In genomic region chr6:169695131-169695530, GRCh38 we compare ENCODE assay signal across 31 cellular contexts.
"Had no signal": no experiment of that assay in that cellular context is flagged by ENCODE, and none has a peak within 500 bp of the region (broad histone marks: within the 10 kb centered on the region; RNA-seq: fewer than 3 reads in every experiment).

No MANE protein-coding gene starts in this region.

- DNase-seq: activated B cell treated with CpG ODN at 0.5 μM for 24 hours; activated CD4-positive, alpha-beta T cell treated with anti-CD3 and anti-CD28 coated beads for 48 hours; activated CD4-positive, alpha-beta T cell treated with anti-CD3 and anti-CD28 coated beads, Interleukin-2, amount 50 U/mL, for 1 hour; activated CD4-positive, alpha-beta T cell treated with anti-CD3 and anti-CD28 coated beads, Interleukin-2, amount 50 U/mL, for 48 hours; activated CD8-positive, alpha-beta memory T cell treated with anti-CD3 and anti-CD28 coated beads for 24 hours; activated CD8-positive, alpha-beta T cell treated with anti-CD3 and anti-CD28 coated beads for 36 hours; activated effector memory CD4-positive, alpha-beta T cell treated with Interleukin-2 at 50 U/mL for 16 hours; activated gamma-delta T cell treated with Interleukin-2 at 50 U/mL for 16 hours; activated naive CD4-positive, alpha-beta T cell treated with anti-CD3 and anti-CD28 coated beads, Interleukin-2, amount 50 U/mL, for 16 hours; activated naive CD4-positive, alpha-beta T cell treated with Interleukin-2 at 50 U/mL for 16 hours; activated T-cell treated with anti-CD3 and anti-CD28 coated beads, Interleukin-2, amount 50 U/mL, for 4 hours; amniotic stem cell; anterior cingulate cortex; brain microvascular endothelial cell; effector CD4-positive, alpha-beta T cell; effector memory CD8-positive, alpha-beta T cell; esophagus squamous epithelium; foreskin fibroblast; head of caudate nucleus; T-helper 1 cell; T-helper 17 cell; T1000; WERI-Rb-1 had no signal

- ATAC-seq: activated CD4-positive, CD25-positive, alpha-beta regulatory T cell treated with anti-CD3 and anti-CD28 coated beads, Interleukin-2, amount 50 U/mL, for 24 hours; activated CD8-positive, alpha-beta T cell treated with anti-CD3 and anti-CD28 coated beads for 36 hours; activated T-cell treated with anti-CD3 and anti-CD28 coated beads, Interleukin-2, amount 50 U/mL, for 4 hours; activated T-helper 17 cell treated with anti-CD3 and anti-CD28 coated beads, Interleukin-2, amount 50 U/mL, for 72 hours; effector memory CD8-positive, alpha-beta T cell; T-helper 17 cell had no signal

- H3K27me3 ChIP-seq: brain microvascular endothelial cell, esophagus squamous epithelium had no signal

- H3K9me3 ChIP-seq: esophagus squamous epithelium had no signal

- H3K4me3 Mint-ChIP-seq: activated B cell treated with CpG ODN at 0.5 μM for 24 hours; activated CD8-positive, alpha-beta T cell treated with anti-CD3 and anti-CD28 coated beads for 36 hours; activated naive CD8-positive, alpha-beta T cell; activated T-cell treated with anti-CD3 and anti-CD28 coated beads, Interleukin-2, amount 50 U/mL, for 4 hours; activated T-helper 17 cell treated with anti-CD3 and anti-CD28 coated beads, Interleukin-2, amount 50 U/mL, for 72 hours; central memory CD8-positive, alpha-beta T cell; dendritic cell treated with granulocyte-macrophage colony-stimulating factor and Interleukin-4, amounts not matched to agents 40 ng/mL and 50 ng/mL, for 4 days; effector memory CD8-positive, alpha-beta T cell; T-helper 17 cell; T-helper 2 cell treated with Interferon-gamma antibody and Interleukin-4, amounts not matched to agents 5 μg/mL and 100 μg/mL, for 36 hours had no signal

- H3K36me3 ChIP-seq: brain microvascular endothelial cell, WERI-Rb-1 had no signal

- H3K27me3 Mint-ChIP-seq: activated B cell treated with CpG ODN at 0.5 μM for 24 hours; activated CD8-positive, alpha-beta T cell treated with anti-CD3 and anti-CD28 coated beads for 36 hours; activated naive CD8-positive, alpha-beta T cell; activated T-helper 17 cell treated with anti-CD3 and anti-CD28 coated beads, Interleukin-2, amount 50 U/mL, for 72 hours; central memory CD8-positive, alpha-beta T cell; dendritic cell treated with granulocyte-macrophage colony-stimulating factor and Interleukin-4, amounts not matched to agents 40 ng/mL and 50 ng/mL, for 4 days; effector memory CD8-positive, alpha-beta T cell; T-helper 17 cell had no signal

- H3K27ac ChIP-seq: brain microvascular endothelial cell, coronary artery, epithelial cell of prostate, esophagus squamous epithelium, WERI-Rb-1 had no signal

- H3K4me3 ChIP-seq: coronary artery, esophagus squamous epithelium had no signal

- H3K9me3 Mint-ChIP-seq: effector memory CD8-positive, alpha-beta T cell; T-helper 2 cell treated with Interferon-gamma antibody and Interleukin-4, amounts not matched to agents 5 μg/mL and 100 μg/mL, for 36 hours had no signal

- H3K27ac Mint-ChIP-seq: activated B cell treated with CpG ODN at 0.5 μM for 24 hours; activated CD8-positive, alpha-beta T cell treated with anti-CD3 and anti-CD28 coated beads for 36 hours; activated naive CD8-positive, alpha-beta T cell; activated T-helper 17 cell treated with anti-CD3 and anti-CD28 coated beads, Interleukin-2, amount 50 U/mL, for 72 hours; dendritic cell treated with granulocyte-macrophage colony-stimulating factor and Interleukin-4, amounts not matched to agents 40 ng/mL and 50 ng/mL, for 4 days; effector memory CD8-positive, alpha-beta T cell; T-helper 17 cell; T-helper 2 cell treated with Interferon-gamma antibody and Interleukin-4, amounts not matched to agents 5 μg/mL and 100 μg/mL, for 36 hours had no signal
